ENCODE assay signal across 8 cellular contexts in the genomic region with DNA sequence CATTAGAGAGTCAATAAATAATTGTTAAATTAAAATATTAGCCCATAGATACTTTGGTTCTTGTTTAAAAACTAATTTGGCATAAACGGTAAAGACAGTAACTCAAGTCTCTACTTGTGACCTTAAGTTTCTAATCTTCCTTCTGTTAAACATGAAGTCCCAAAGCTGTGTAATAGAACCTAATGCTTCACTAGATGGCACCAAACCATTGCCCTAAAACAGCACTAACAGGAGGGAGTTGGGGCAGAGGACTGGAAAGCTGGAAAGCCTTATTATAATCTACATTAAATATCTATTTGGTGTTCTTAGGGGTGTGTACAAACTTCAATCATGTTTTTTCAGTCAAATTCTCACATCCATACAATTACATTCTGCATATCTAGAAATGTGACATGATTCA.
DNase-seq lines count a peak whose midpoint lies in the region; ATAC-seq, FAIRE-seq and TF ChIP-seq lines count a peak whose summit lies in the region.

No MANE protein-coding gene starts in this region.

- no peaks in the 10 kb centered on the region for H3K36me3 Mint-ChIP-seq in activated CD4-positive, alpha-beta memory T cell treated with anti-CD3 and anti-CD28 coated beads, Interleukin-2, amount 10 ng/mL, durations not matched to agents 7 days and 5 days (ENCODE audit: low read depth)

- no peaks in the 10 kb centered on the region for H3K27me3 Mint-ChIP-seq in activated CD4-positive, alpha-beta memory T cell treated with anti-CD3 and anti-CD28 coated beads, Interleukin-2, amount 10 ng/mL, durations not matched to agents 7 days and 5 days

- H3K9me3 ChIP-seq in DND-41 (ENCODE audit: insufficient read depth, low read length, severe bottlenecking) (no peaks in the 10 kb centered on the region), Peyer's patch (no peaks in the 10 kb centered on the region), MG63 (no peaks in the 10 kb centered on the region)

- no peaks in the 10 kb centered on the region for H4K20me1 ChIP-seq in DND-41 (ENCODE audit: insufficient read depth, low read length)

- H3K4me3 Mint-ChIP-seq in activated CD4-positive, alpha-beta memory T cell treated with anti-CD3 and anti-CD28 coated beads, Interleukin-2, amount 10 ng/mL, durations not matched to agents 7 days and 5 days = no peak overlapping the region

- H3K9me3 Mint-ChIP-seq in activated CD4-positive, alpha-beta memory T cell treated with anti-CD3 and anti-CD28 coated beads, Interleukin-2, amount 10 ng/mL, durations not matched to agents 7 days and 5 days = no peaks in the 10 kb centered on the region

- TF ChIP-seq POLR2A in Peyer's patch (IDR thresholded peaks at IDR 0.05) = no peak

- H3K36me3 ChIP-seq in DND-41 (ENCODE audit: insufficient read depth, low read length) (no peaks in the 10 kb centered on the region), Peyer's patch (no peaks in the 10 kb centered on the region), MG63 (no peaks in the 10 kb centered on the region)

- CTCF ChIA-PET in activated CD4-positive, alpha-beta memory T cell treated with anti-CD3 and anti-CD28 coated beads, Interleukin-2, amount 10 ng/mL, durations not matched to agents 7 days and 5 days (lab: Charles Lee) = no interaction called here

- H3K4me1 Mint-ChIP-seq in activated CD4-positive, alpha-beta memory T cell treated with anti-CD3 and anti-CD28 coated beads, Interleukin-2, amount 10 ng/mL, durations not matched to agents 7 days and 5 days = no peaks in the 10 kb centered on the region

- peak; percentile 65 for TF ChIP-seq CTCF in DND-41 (IDR thresholded peaks at IDR 0.05; ENCODE audit: borderline replicate concordance, extremely low read depth, low read length, poor library complexity, severe bottlenecking)
- peak in 4 of 6 experiments; percentile 9 to 30 (median 22) for TF ChIP-seq CTCF in Peyer's patch (IDR thresholded peaks at IDR 0.05)

- H3K4me3 ChIP-seq in DND-41 (ENCODE audit: low read depth in 1 of 2, low read length in 2 of 2) (no peak overlapping the region), Peyer's patch (no peak overlapping the region), MG63 (no peak overlapping the region)

- H3K4me1 ChIP-seq in DND-41 (ENCODE audit: insufficient read depth, low read length) (no peaks in the 10 kb centered on the region), Peyer's patch (no peaks in the 10 kb centered on the region)

- H3K27me3 ChIP-seq in DND-41 (ENCODE audit: insufficient read depth, low read length, poor library complexity) (no peaks in the 10 kb centered on the region), Peyer's patch (no peaks in the 10 kb centered on the region), MG63 (no peaks in the 10 kb centered on the region)

- H3K27ac ChIP-seq in DND-41 (ENCODE audit: low read length) (no peak overlapping the region), Peyer's patch (no peak overlapping the region)

- H2AFZ ChIP-seq in DND-41 (ENCODE audit: low read depth, low read length) = no peak overlapping the region

- no peak overlapping the region for H3K27ac Mint-ChIP-seq in activated CD4-positive, alpha-beta memory T cell treated with anti-CD3 and anti-CD28 coated beads, Interleukin-2, amount 10 ng/mL, durations not matched to agents 7 days and 5 days

- DNase-seq in DND-41 = no peak
- peak; percentile 4 for DNase-seq in HS-27A (ENCODE audit: low read depth)
- no peak for DNase-seq in Peyer's patch
- DNase-seq in glomerular visceral epithelial cell (ENCODE audit: extremely low spot score) = peak; percentile 5
- DNase-seq in urothelium cell line (ENCODE audit: low spot score) = peak; percentile 24
- no peak for DNase-seq in activated CD4-positive, alpha-beta memory T cell treated with anti-CD3 and anti-CD28 coated beads, Interleukin-2, amount 10 ng/mL, durations not matched to agents 7 days and 5 days
- no peak for DNase-seq in MG63

- POLR2A ChIA-PET in activated CD4-positive, alpha-beta memory T cell treated with anti-CD3 and anti-CD28 coated beads, Interleukin-2, amount 10 ng/mL, durations not matched to agents 7 days and 5 days (lab: Charles Lee) = no interaction called here

- FAIRE-seq in urothelium cell line (lab: Jason Lieb, UNC) = peak; percentile 27

- no peak overlapping the region for H3K9ac ChIP-seq in DND-41 (ENCODE audit: low read depth, low read length)

- peak; percentile 78 for ATAC-seq in DND-41 (ENCODE audit: insufficient read depth, low read depth)
- no peak for ATAC-seq in HG03439 (IDR thresholded peaks at IDR 0.05; ENCODE audit: unreplicated experiment)

- H3K4me2 ChIP-seq in DND-41 (ENCODE audit: insufficient read depth, low read length) = no peak overlapping the region

- H3K79me2 ChIP-seq in DND-41 (ENCODE audit: insufficient read depth, low read length) = no peaks in the 10 kb centered on the region

Comparison
In these comparisons a context has a peak if more than half of its experiments do, and no peak if none do; other contexts are left out.
1. DNase-seq: peak in HS-27A (single experiment), glomerular visceral epithelial cell (single experiment) and urothelium cell line (single experiment); none in DND-41 (single experiment), Peyer's patch (0 of 3), activated CD4-positive, alpha-beta memory T cell treated with anti-CD3 and anti-CD28 coated beads, Interleukin-2, amount 10 ng/mL, durations not matched to agents 7 days and 5 days (single experiment) and MG63 (single experiment).